Comparison of ENCODE assay signal across 17 cellular contexts in genomic region chr12:132776816-132777568, GRCh38. TPM values are rescaled to one million over a fixed set of nuclear protein-coding genes. Genes with fewer than 3 reads are reported as not detected.
A peak's percentile ranks its signal among the peaks of the same experiment; 100 is the strongest.
DNase-seq lines count a peak whose midpoint lies in the region; ATAC-seq, FAIRE-seq and TF ChIP-seq lines count a peak whose summit lies in the region.
"Had no signal": no experiment of that assay in that cellular context is flagged by ENCODE, and none has a peak within 500 bp of the region (broad histone marks: within the 10 kb centered on the region; RNA-seq: fewer than 3 reads in every experiment).

No MANE protein-coding gene starts in this region.

- H3K36me3 Mint-ChIP-seq in stimulated activated memory B cell treated with anti-CD40 and anti-IgM and Interleukin-4, amounts not matched to agents 10 μg/mL and 1 μg/mL and 100 μg/mL, for 72 hours: peaks cover 70% of the 10 kb centered on the region
- peaks cover 16 to 30% (median 18%) of the 10 kb centered on the region in 3 donors for H3K36me3 Mint-ChIP-seq in immature natural killer cell

- H3K27me3 Mint-ChIP-seq in stimulated activated memory B cell treated with anti-CD40 and anti-IgM and Interleukin-4, amounts not matched to agents 10 μg/mL and 1 μg/mL and 100 μg/mL, for 72 hours: no peaks in the 10 kb centered on the region
- H3K27me3 Mint-ChIP-seq in immature natural killer cell (ENCODE audit: low read depth in 3 of 3): no peaks in the 10 kb centered on the region

- H3K4me1 Mint-ChIP-seq in stimulated activated memory B cell treated with anti-CD40 and anti-IgM and Interleukin-4, amounts not matched to agents 10 μg/mL and 1 μg/mL and 100 μg/mL, for 72 hours: peaks cover 25% of the 10 kb centered on the region
- H3K4me1 Mint-ChIP-seq in immature natural killer cell: no peaks in the 10 kb centered on the region
- H3K4me1 Mint-ChIP-seq: nephron progenitor cell, WTC11 had no signal

- H3K9ac ChIP-seq in kidney (ENCODE audit: low read length in 2 of 2): no peak overlapping the region

- intact Hi-C loops in kidney (cut with DNase I): no loop called here

- no peak overlapping the region for H3K27ac ChIP-seq in kidney (ENCODE audit: low read depth in 2 of 2, low read length in 2 of 2)

- no peak overlapping the region for H3K4me3 ChIP-seq in kidney (ENCODE audit: low read length in 2 of 2)

- H3K36me3 ChIP-seq in kidney (ENCODE audit: control insufficient read depth in 1 of 2, insufficient read depth in 2 of 2, low read length in 2 of 2): peaks cover 33 to 39% of the 10 kb centered on the region in 2 donors

- no peaks in the 10 kb centered on the region for H3K9me3 Mint-ChIP-seq in stimulated activated memory B cell treated with anti-CD40 and anti-IgM and Interleukin-4, amounts not matched to agents 10 μg/mL and 1 μg/mL and 100 μg/mL, for 72 hours
- no peaks in the 10 kb centered on the region for H3K9me3 Mint-ChIP-seq in immature natural killer cell
- H3K9me3 Mint-ChIP-seq: nephron progenitor cell, WTC11 had no signal

- H3K27ac Mint-ChIP-seq in stimulated activated memory B cell treated with anti-CD40 and anti-IgM and Interleukin-4, amounts not matched to agents 10 μg/mL and 1 μg/mL and 100 μg/mL, for 72 hours: peak overlapping the region; percentile 80
- H3K27ac Mint-ChIP-seq in immature natural killer cell: no peak overlapping the region
- H3K27ac Mint-ChIP-seq: WTC11 had no signal

- ATAC-seq in stimulated activated memory B cell treated with anti-CD40 and anti-IgM and Interleukin-4, amounts not matched to agents 10 μg/mL and 1 μg/mL and 100 μg/mL, for 72 hours: no peak
- ATAC-seq in GM19035 (IDR thresholded peaks at IDR 0.05; ENCODE audit: unreplicated experiment): no peak
- ATAC-seq: HCT116, WTC11 had no signal

- H3K4me1 ChIP-seq in kidney (ENCODE audit: control insufficient read depth in 1 of 2, insufficient read depth in 1 of 2, low read depth in 1 of 2, low read length in 2 of 2): no peaks in the 10 kb centered on the region

- TF ChIP-seq CTCF in kidney (IDR thresholded peaks at IDR 0.05; ENCODE audit: borderline replicate concordance, extremely low read depth, insufficient read depth): no peak

- FAIRE-seq in kidney (lab: Jason Lieb, UNC): no peak
- FAIRE-seq: GM18507 had no signal

- peak; percentile 14 for DNase-seq in NCI-H1694 treated with DMSO at 0.1 percent for 48 hours (lab: John Stamatoyannopoulos, UW)
- no peak for DNase-seq in NCI-H1694 (lab: John Stamatoyannopoulos, UW)
- DNase-seq in cerebellar cortex (ENCODE audit: low spot score): peak; percentile 24
- peak; percentile 93 for DNase-seq in kidney
- DNase-seq in HPDE6-E6E7 (ENCODE audit: extremely low spot score): no peak
- DNase-seq in immature natural killer cell: no peak
- DNase-seq: 8988T; activated CD8-positive, alpha-beta memory T cell treated with anti-CD3 and anti-CD28 coated beads, Interleukin-2, amount 50 U/mL, for 48 hours; effector memory CD4-positive, alpha-beta T cell; NCI-H446 treated with DMSO at 0.1 percent for 48 hours; nephron progenitor cell; OCI-M1 had no signal

- no peaks in the 10 kb centered on the region for H3K9me3 ChIP-seq in kidney (ENCODE audit: control insufficient read depth in 1 of 2, low read length in 2 of 2)

- H3K4me3 Mint-ChIP-seq in stimulated activated memory B cell treated with anti-CD40 and anti-IgM and Interleukin-4, amounts not matched to agents 10 μg/mL and 1 μg/mL and 100 μg/mL, for 72 hours: no peak overlapping the region
- H3K4me3 Mint-ChIP-seq in immature natural killer cell: no peak overlapping the region
- H3K4me3 Mint-ChIP-seq: nephron progenitor cell, WTC11 had no signal

RNA-seq across cellular contexts. Expression of gene ANKLE2, which starts 15.4 kb away (rescaled TPM):
- total RNA-seq in kidney: 57.3 TPM
- polyA plus RNA-seq in kidney (ENCODE audit: insufficient read depth, low read depth, low replicate concordance) (14.6 TPM), immature natural killer cell (10 to 100 TPM; 14.4 to 26.7 (median 22.3) TPM)

RNA-seq across cellular contexts. Expression of gene GOLGA3, which starts 51.7 kb away (rescaled TPM):
- total RNA-seq in kidney: 53.0 TPM
- polyA plus RNA-seq in kidney (ENCODE audit: insufficient read depth, low read depth, low replicate concordance) (7.7 TPM), immature natural killer cell (10 to 100 TPM in 1 of 3 donors, 1 to 10 TPM in 1, under 1 TPM in 1; 0.69 to 21.9 (median 3.8) TPM)

Comparison
In these comparisons a context has a peak if more than half of its experiments do, and no peak if none do; other contexts are left out.
1. DNase-seq: peak in NCI-H1694 treated with DMSO at 0.1 percent for 48 hours (single experiment), cerebellar cortex (single experiment) and kidney (single experiment); none in NCI-H1694 (single experiment), HPDE6-E6E7 (single experiment) and immature natural killer cell (0 of 3).